Comparison of ENCODE assay signal across 23 cellular contexts in the genomic region with DNA sequence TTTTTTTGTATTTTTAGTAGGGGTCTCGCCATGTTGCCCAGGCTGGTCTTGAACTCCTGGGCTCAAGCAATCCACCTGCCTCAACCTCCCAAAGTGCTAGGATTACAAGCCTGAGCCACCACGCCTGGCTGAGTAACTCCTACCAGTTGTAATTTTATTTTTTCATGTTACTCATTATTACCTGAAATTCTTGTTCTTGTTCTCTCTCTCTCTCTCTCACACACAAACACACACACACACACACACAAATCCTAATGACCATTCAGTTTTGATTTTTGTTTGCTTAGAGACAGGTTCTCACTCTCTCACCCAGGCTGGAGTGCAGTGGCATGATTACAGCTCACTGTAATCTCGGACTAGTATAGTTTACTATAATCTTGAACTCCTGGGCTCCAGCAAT.
"Had no signal": no experiment of that assay in that cellular context is flagged by ENCODE, and none has a peak within 500 bp of the region (broad histone marks: within the 10 kb centered on the region; RNA-seq: fewer than 3 reads in every experiment).

No MANE protein-coding gene starts in this region.

- H3K4me3 Mint-ChIP-seq: immature natural killer cell, naive B cell, nephron had no signal

- FAIRE-seq: endometrium, keratinocyte had no signal

- H3K36me3 ChIP-seq: neutrophil, thoracic aorta had no signal

- DNase-seq: cortex of kidney; effector memory CD4-positive, alpha-beta T cell; foreskin keratinocyte; immature natural killer cell; left lung; lower lobe of right lung; mesenchymal stem cell; midbrain; naive B cell; spleen; stimulated activated CD4-positive, alpha-beta T cell treated with anti-CD3 and anti-CD28 coated beads, Interleukin-15, amount 100 ng/mL, for 24 hours; stimulated activated CD4-positive, alpha-beta T cell treated with anti-CD3 and anti-CD28 coated beads, Interleukin-1b, Interleukin-23, amount 100 ng/mL, for 48 hours; stimulated activated CD4-positive, alpha-beta T cell treated with anti-CD3 and anti-CD28 coated beads, Interleukin-4, amount 100 ng/mL, for 4 hours; stimulated activated naive CD4-positive, alpha-beta T cell; stomach; substantia nigra had no signal

- H3K27me3 Mint-ChIP-seq: naive B cell had no signal

- H3K27ac ChIP-seq: foreskin keratinocyte, left lung, lower lobe of right lung, neutrophil, spleen, stomach, thoracic aorta, transverse colon had no signal

- H3K4me1 Mint-ChIP-seq: immature natural killer cell, naive B cell, nephron had no signal

- H3K4me3 ChIP-seq: left lung, lower lobe of right lung, spleen, stomach, thoracic aorta, transverse colon had no signal

- H3K9me3 Mint-ChIP-seq: immature natural killer cell, naive B cell, nephron had no signal

- H3K36me3 Mint-ChIP-seq: naive B cell had no signal

- H3K27me3 ChIP-seq: foreskin keratinocyte, left lung, neutrophil, spleen, stomach, transverse colon had no signal

- ATAC-seq: foreskin keratinocyte, sciatic nerve had no signal

- H3K27ac Mint-ChIP-seq: immature natural killer cell had no signal
